In the genomic region with DNA sequence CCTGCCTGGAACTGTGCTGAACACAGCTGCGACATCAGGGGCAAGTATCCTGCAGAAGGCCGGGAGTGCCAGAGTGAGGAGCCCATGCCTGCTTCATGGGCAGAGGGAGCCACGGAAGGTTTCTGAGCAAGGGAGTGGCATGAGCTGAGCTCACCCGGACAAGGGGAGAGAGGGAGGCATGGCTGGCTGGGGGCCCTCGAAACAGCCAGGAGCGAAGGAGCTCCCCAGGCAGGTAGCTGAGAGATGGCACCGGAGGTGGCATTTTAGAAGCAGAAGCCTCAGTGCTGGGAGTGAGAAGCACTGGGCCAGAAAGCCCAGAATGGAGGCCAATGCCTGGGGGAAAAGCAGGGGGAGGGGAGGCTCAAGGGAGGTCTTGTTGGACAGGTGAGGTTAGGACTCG, we compare ENCODE assay signal across 21 cellular contexts. TPM values are rescaled to one million over a fixed set of nuclear protein-coding genes. Genes with fewer than 3 reads are reported as not detected.
"Had no signal": no experiment of that assay in that cellular context is flagged by ENCODE, and none has a peak within 500 bp of the region (broad histone marks: within the 10 kb centered on the region; RNA-seq: fewer than 3 reads in every experiment).

No MANE protein-coding gene starts in this region.

- H3K9me3 ChIP-seq: adrenal gland, ascending aorta, left lung, psoas muscle, right atrium auricular region, transverse colon, uterus had no signal

- H3K27me3 ChIP-seq: adrenal gland, ascending aorta, brain microvascular endothelial cell, foreskin keratinocyte, left lung, right atrium auricular region, transverse colon, uterus had no signal

- H3K36me3 Mint-ChIP-seq: activated naive CD8-positive, alpha-beta T cell; natural killer cell had no signal

- H3K4me3 ChIP-seq: adrenal gland, ascending aorta, left lung, lung, psoas muscle, right atrium auricular region, transverse colon, uterus had no signal

- ATAC-seq: foreskin keratinocyte, left lung, natural killer cell, psoas muscle had no signal

- H3K27ac ChIP-seq: adrenal gland, ascending aorta, brain microvascular endothelial cell, foreskin keratinocyte, left lung, psoas muscle, right atrium auricular region, transverse colon, uterus had no signal

- H3K27ac Mint-ChIP-seq: activated naive CD8-positive, alpha-beta T cell; natural killer cell; T-helper 2 cell treated with Interferon-gamma antibody and Interleukin-4, amounts not matched to agents 5 μg/mL and 100 μg/mL, for 36 hours had no signal

- H3K36me3 ChIP-seq: right atrium auricular region, transverse colon, uterus had no signal

- H3K4me3 Mint-ChIP-seq: activated naive CD8-positive, alpha-beta T cell; natural killer cell; T-helper 2 cell treated with Interferon-gamma antibody and Interleukin-4, amounts not matched to agents 5 μg/mL and 100 μg/mL, for 36 hours had no signal

- H3K9me3 Mint-ChIP-seq: natural killer cell; T-helper 2 cell treated with Interferon-gamma antibody and Interleukin-4, amounts not matched to agents 5 μg/mL and 100 μg/mL, for 36 hours had no signal

- H3K4me1 ChIP-seq: foreskin keratinocyte, psoas muscle had no signal

- H3K27me3 Mint-ChIP-seq: activated naive CD8-positive, alpha-beta T cell had no signal

- DNase-seq: activated CD4-positive, alpha-beta T cell treated with anti-CD3 and anti-CD28 coated beads for 1 hour; activated gamma-delta T cell treated with Interleukin-2 at 50 U/mL for 16 hours; activated T-cell treated with anti-CD3 and anti-CD28 coated beads, Interleukin-2, amount 50 U/mL, for 1 hour; brain microvascular endothelial cell; central memory CD4-positive, alpha-beta T cell; dermis blood vessel endothelial cell; effector CD8-positive, alpha-beta T cell; foreskin keratinocyte; left lung; natural killer cell; psoas muscle; stimulated activated CD4-positive, alpha-beta T cell treated with anti-CD3 and anti-CD28 coated beads, Interleukin-12 subunit alpha, Interleukin-12 subunit beta, amount 100 ng/mL, for 4 hours; stimulated activated CD4-positive, alpha-beta T cell treated with anti-CD3 and anti-CD28 coated beads, Interleukin-4, amount 100 ng/mL, for 4 hours; transverse colon; uterus had no signal

RNA-seq across cellular contexts. Expression of gene SARDH, which starts 56.9 kb away (rescaled TPM):
- total RNA-seq: foreskin keratinocyte had no signal
